In genomic region chr16:30429678-30430427, GRCh38 we compare ENCODE assay signal across 1 cellular context.
TF ChIP-seq lines count a peak whose summit lies in the region.

Gene DCTPP1, minus strand, starts transcription at chr16:30430030. Its CDS starts 50 bp downstream, at chr16:30429980.

TF ChIP-seq in HepG2, 621 proteins besides CTCF, POLR2A, EP300 and RAD21 (continued from another document and continues in another):
- TF ChIP-seq BCLAF1 (IDR thresholded peaks at IDR 0.05) (no peak), GFI1 (CRISPR knock-in tag; IDR thresholded peaks at IDR 0.05; ENCODE audit: borderline replicate concordance) (no peak), ZFP36 (IDR thresholded peaks at IDR 0.05; ENCODE audit: borderline replicate concordance, low read depth, low read length, partially characterized antibody) (no peak), TMF1 (CRISPR knock-in tag; IDR thresholded peaks at IDR 0.05; ENCODE audit: low read depth) (peak; percentile 95), SYNCRIP (IDR thresholded peaks at IDR 0.05; ENCODE audit: insufficient read depth, low read depth, low read length) (no peak), YY1 (IDR thresholded peaks at IDR 0.05; ENCODE audit: insufficient read depth, insufficient replicate concordance, low read depth, low read length) (peak; percentile 74), ELF4 (CRISPR knock-in tag; IDR thresholded peaks at IDR 0.05; ENCODE audit: borderline replicate concordance) (peak; percentile 95; the same call in 1 of the 2 replicates), GPBP1L1 (CRISPR knock-in tag; IDR thresholded peaks at IDR 0.05) (no peak), KDM2A (CRISPR knock-in tag; IDR thresholded peaks at IDR 0.05; ENCODE audit: borderline replicate concordance, low read depth) (peak; percentile 93), ATF4 (CRISPR knock-in tag; IDR thresholded peaks at IDR 0.05) (peak in 1 of 2 experiments; percentile 72; a peak in 1 of 4 replicates), HOXA9 (CRISPR knock-in tag; IDR thresholded peaks at IDR 0.05; ENCODE audit: borderline replicate concordance) (no peak), GATAD2A (CRISPR knock-in tag; IDR thresholded peaks at IDR 0.05) (peak; percentile 87), HES4 (CRISPR knock-in tag; IDR thresholded peaks at IDR 0.05; ENCODE audit: borderline replicate concordance) (peak; percentile 82; the same call in 1 of the 2 replicates), ZMYM2 (CRISPR knock-in tag; IDR thresholded peaks at IDR 0.05) (peak; percentile 80; the same call in 1 of the 2 replicates), ZNF703 (CRISPR knock-in tag; IDR thresholded peaks at IDR 0.05; ENCODE audit: borderline replicate concordance) (peak; percentile 73; the same call in 1 of the 2 replicates), RBFOX2 (IDR thresholded peaks at IDR 0.05; ENCODE audit: low read depth, low read length) (peak; percentile 82), TOE1 (CRISPR knock-in tag; IDR thresholded peaks at IDR 0.05) (no peak; the same call in none of the 2 replicates), TP53 (CRISPR knock-in tag; conservative IDR thresholded peaks at IDR 0.05) (no peak), BCL3 (CRISPR knock-in tag; IDR thresholded peaks at IDR 0.05) (no peak; the same call in 1 of the 2 replicates), THAP11 (CRISPR knock-in tag; IDR thresholded peaks at IDR 0.05) (peak; percentile 83), FUBP1 (CRISPR knock-in tag; IDR thresholded peaks at IDR 0.05; ENCODE audit: borderline replicate concordance) (no peak; the same call in 1 of the 2 replicates), ZNF790 (CRISPR knock-in tag; IDR thresholded peaks at IDR 0.05; ENCODE audit: borderline replicate concordance) (peak; percentile 70; the same call in 1 of the 2 replicates), ZNF510 (CRISPR knock-in tag; IDR thresholded peaks at IDR 0.05; ENCODE audit: low read depth) (peak; percentile 26), ZNF644 (CRISPR knock-in tag; IDR thresholded peaks at IDR 0.05; ENCODE audit: low read depth) (peak; percentile 57), SNAPC2 (CRISPR knock-in tag; IDR thresholded peaks at IDR 0.05) (peak; percentile 98), PHF21A (CRISPR knock-in tag; IDR thresholded peaks at IDR 0.05) (peak; percentile 99), NAIF1 (CRISPR knock-in tag; IDR thresholded peaks at IDR 0.05; ENCODE audit: borderline replicate concordance) (no peak), FOXP4 (CRISPR knock-in tag; IDR thresholded peaks at IDR 0.05) (peak; percentile 72), ZNF83 (CRISPR knock-in tag; IDR thresholded peaks at IDR 0.05; ENCODE audit: borderline replicate concordance) (no peak), SALL2 (CRISPR knock-in tag; IDR thresholded peaks at IDR 0.05) (peak; percentile 25), HMG20B (CRISPR knock-in tag; conservative IDR thresholded peaks at IDR 0.05) (peak; percentile 64), GABPB1 (CRISPR knock-in tag; IDR thresholded peaks at IDR 0.05) (peak; percentile 72), PRDM15 (CRISPR knock-in tag; IDR thresholded peaks at IDR 0.05) (no peak), ZNF782 (CRISPR knock-in tag; IDR thresholded peaks at IDR 0.05; ENCODE audit: borderline replicate concordance) (peak; percentile 91), ZNF678 (CRISPR knock-in tag; IDR thresholded peaks at IDR 0.05) (peak; percentile 88; the same call in 1 of the 2 replicates), ZNF12 (CRISPR knock-in tag; IDR thresholded peaks at IDR 0.05) (no peak), SMYD3 (CRISPR knock-in tag; IDR thresholded peaks at IDR 0.05) (peak; percentile 90; the same call in 1 of the 2 replicates), CENPX (CRISPR knock-in tag; IDR thresholded peaks at IDR 0.05) (no peak), ZNF10 (CRISPR knock-in tag; IDR thresholded peaks at IDR 0.05; ENCODE audit: borderline replicate concordance, low read depth) (no peak), HCFC1 (IDR thresholded peaks at IDR 0.05; ENCODE audit: low read depth, low read length) (peak; percentile 27; the same call in 1 of the 2 replicates), SIX4 (CRISPR knock-in tag; IDR thresholded peaks at IDR 0.05) (no peak; the same call in 1 of the 2 replicates), RARG (CRISPR knock-in tag; IDR thresholded peaks at IDR 0.05; ENCODE audit: low read depth) (peak; percentile 29; the same call in 1 of the 2 replicates), ZNF850 (CRISPR knock-in tag; conservative IDR thresholded peaks at IDR 0.05) (no peak), ZNF564 (CRISPR knock-in tag; IDR thresholded peaks at IDR 0.05) (peak; percentile 43; the same call in 1 of the 2 replicates), CENPT (CRISPR knock-in tag; IDR thresholded peaks at IDR 0.05; ENCODE audit: low read depth) (0 out of 2 replicates have a peak, but pooled peaks have one; percentile 63), DMAP1 (CRISPR knock-in tag; IDR thresholded peaks at IDR 0.05) (peak; percentile 76), ZNF441 (CRISPR knock-in tag; IDR thresholded peaks at IDR 0.05; ENCODE audit: borderline replicate concordance) (peak; percentile 18; the same call in 1 of the 2 replicates), KMT2A (CRISPR knock-in tag; IDR thresholded peaks at IDR 0.05) (0 out of 2 replicates have a peak, but pooled peaks have one; percentile 73), ZNF468 (CRISPR knock-in tag; IDR thresholded peaks at IDR 0.05) (no peak; the same call in 1 of the 2 replicates), ZNF136 (CRISPR knock-in tag; IDR thresholded peaks at IDR 0.05; ENCODE audit: low read depth) (no peak; the same call in 1 of the 2 replicates), HMGA1 (CRISPR knock-in tag; conservative IDR thresholded peaks at IDR 0.05) (no peak)
